In the genomic region with DNA sequence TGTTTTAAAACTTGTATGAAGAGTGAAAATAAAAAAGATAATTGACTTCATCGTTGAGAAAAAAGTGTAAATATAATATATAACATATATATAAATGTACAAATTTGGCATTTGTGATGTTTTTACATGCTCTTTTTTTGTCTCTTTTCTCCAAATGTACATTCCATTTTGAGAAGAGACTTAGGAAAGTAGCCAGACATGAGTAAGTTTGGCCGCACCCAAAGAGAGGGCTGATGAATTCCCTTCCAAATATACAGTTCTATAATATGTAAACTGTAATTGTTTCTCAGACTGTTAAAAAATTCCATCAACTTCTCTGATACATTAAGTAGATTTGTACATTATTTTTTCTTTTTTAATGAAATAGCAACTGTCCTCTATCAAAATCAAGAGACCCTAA, we compare ENCODE assay signal across 17 cellular contexts.
"Had no signal": no experiment of that assay in that cellular context is flagged by ENCODE, and none has a peak within 500 bp of the region (broad histone marks: within the 10 kb centered on the region; RNA-seq: fewer than 3 reads in every experiment).

No MANE protein-coding gene starts in this region.

- H3K27me3 Mint-ChIP-seq: naive thymus-derived CD8-positive, alpha-beta T cell; stimulated activated memory B cell treated with anti-CD40 and anti-IgM and Interleukin-4, amounts not matched to agents 10 μg/mL and 1 μg/mL and 100 μg/mL, for 72 hours; stimulated activated naive CD8-positive, alpha-beta T cell treated with anti-CD3 and anti-CD28 coated beads, Interleukin-15, Interleukin-2, amounts not matched to agents 100 ng/mL and 50 ng/mL, for 24 hours had no signal

- H3K27ac ChIP-seq: colonic mucosa, gastrocnemius medialis, neutrophil, right atrium auricular region, spleen, tibial artery, upper lobe of left lung, uterus had no signal

- H3K4me1 ChIP-seq: colonic mucosa, gastrocnemius medialis, tibial artery, upper lobe of left lung, uterus had no signal

- H3K27me3 ChIP-seq: colonic mucosa, gastrocnemius medialis, neutrophil, right atrium auricular region, spleen, tibial artery, upper lobe of left lung, uterus had no signal

- H3K4me3 Mint-ChIP-seq: naive thymus-derived CD8-positive, alpha-beta T cell; stimulated activated memory B cell treated with anti-CD40 and anti-IgM and Interleukin-4, amounts not matched to agents 10 μg/mL and 1 μg/mL and 100 μg/mL, for 72 hours; stimulated activated naive CD8-positive, alpha-beta T cell treated with anti-CD3 and anti-CD28 coated beads, Interleukin-15, Interleukin-2, amounts not matched to agents 100 ng/mL and 50 ng/mL, for 24 hours had no signal

- H3K4me1 Mint-ChIP-seq: stimulated activated memory B cell treated with anti-CD40 and anti-IgM and Interleukin-4, amounts not matched to agents 10 μg/mL and 1 μg/mL and 100 μg/mL, for 72 hours had no signal

- H3K9me3 ChIP-seq: colonic mucosa, gastrocnemius medialis, neutrophil, uterus had no signal

- DNase-seq: colonic mucosa; effector CD4-positive, alpha-beta T cell; gastrocnemius medialis; islet precursor cell; mucosa of descending colon; naive thymus-derived CD8-positive, alpha-beta T cell; spleen; stimulated activated CD4-positive, alpha-beta T cell treated with anti-CD3 and anti-CD28 coated beads, Interleukin-15, amount 100 ng/mL, for 24 hours; stimulated activated CD4-positive, alpha-beta T cell treated with anti-CD3 and anti-CD28 coated beads, Interleukin-1b, Interleukin-23, amount 100 ng/mL, for 48 hours; stimulated activated CD4-positive, alpha-beta T cell treated with anti-CD3 and anti-CD28 coated beads, Interleukin-4, amount 100 ng/mL, for 24 hours; tibial artery; upper lobe of left lung; uterus had no signal

- H3K36me3 ChIP-seq: colonic mucosa, gastrocnemius medialis, neutrophil, right atrium auricular region, spleen, tibial artery, upper lobe of left lung, uterus had no signal

- H3K27ac Mint-ChIP-seq: stimulated activated memory B cell treated with anti-CD40 and anti-IgM and Interleukin-4, amounts not matched to agents 10 μg/mL and 1 μg/mL and 100 μg/mL, for 72 hours; stimulated activated naive CD8-positive, alpha-beta T cell treated with anti-CD3 and anti-CD28 coated beads, Interleukin-15, Interleukin-2, amounts not matched to agents 100 ng/mL and 50 ng/mL, for 24 hours had no signal

- H3K4me3 ChIP-seq: colonic mucosa, gastrocnemius medialis, mucosa of descending colon, right atrium auricular region, spleen, tibial artery, upper lobe of left lung, uterus had no signal
